ENCODE assay signal across 18 cellular contexts in the genomic region with DNA sequence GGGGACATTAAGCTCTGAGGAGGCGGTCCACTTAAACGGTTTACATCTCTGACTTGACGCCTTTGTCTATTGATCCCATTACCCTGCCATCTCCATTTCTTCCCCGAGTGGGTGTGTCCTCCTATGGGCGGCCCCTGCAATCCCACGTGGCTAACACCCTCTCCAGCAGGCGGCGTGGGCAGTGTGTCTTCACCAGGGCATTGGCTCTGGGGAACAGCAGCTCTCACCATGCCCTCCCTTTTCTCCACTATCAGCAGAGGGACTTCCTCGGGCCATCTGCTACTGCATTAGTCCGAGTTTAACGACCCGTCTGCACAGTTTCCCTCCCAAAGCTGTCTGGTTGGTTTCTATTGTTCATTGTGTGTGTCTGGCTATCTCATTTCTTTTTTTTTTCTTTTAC.
"Had no signal": no experiment of that assay in that cellular context is flagged by ENCODE, and none has a peak within 500 bp of the region (broad histone marks: within the 10 kb centered on the region; RNA-seq: fewer than 3 reads in every experiment).

No MANE protein-coding gene starts in this region.

- DNase-seq: activated B cell treated with CpG ODN at 0.5 μM for 24 hours; activated CD4-positive, alpha-beta T cell treated with anti-CD3 and anti-CD28 coated beads for 48 hours; activated CD8-positive, alpha-beta T cell treated with anti-CD3 and anti-CD28 coated beads for 36 hours; activated gamma-delta T cell treated with Interleukin-2 at 50 U/mL for 16 hours; activated naive CD8-positive, alpha-beta T cell treated with anti-CD3 and anti-CD28 coated beads, Interleukin-2, amount 50 U/mL, for 24 hours; activated T-cell treated with anti-CD3 and anti-CD28 coated beads, Interleukin-2, amount 50 U/mL, for 48 hours; erythroblast; mammary epithelial cell; mucosa of descending colon; naive thymus-derived CD4-positive, alpha-beta T cell; stimulated activated CD4-positive, alpha-beta T cell treated with anti-CD3 and anti-CD28 coated beads, Interleukin-4, amount 100 ng/mL, for 1 hour; stimulated activated naive B cell treated with anti-CD40 and anti-IgM and Interleukin-4, amounts not matched to agents 10 μg/mL and 1 μg/mL and 100 μg/mL, for 72 hours; uterus had no signal

- H3K4me3 ChIP-seq: gastroesophageal sphincter, left lung, mucosa of descending colon, tibial nerve, uterus had no signal

- H3K9ac ChIP-seq: parathyroid adenoma had no signal

- H3K27me3 Mint-ChIP-seq: activated B cell treated with CpG ODN at 0.5 μM for 24 hours; activated CD8-positive, alpha-beta T cell treated with anti-CD3 and anti-CD28 coated beads for 36 hours; activated naive CD8-positive, alpha-beta T cell treated with anti-CD3 and anti-CD28 coated beads, Interleukin-2, amount 50 U/mL, for 24 hours; dendritic cell treated with granulocyte-macrophage colony-stimulating factor and Interleukin-4, amounts not matched to agents 40 ng/mL and 50 ng/mL, for 4 days had no signal

- H3K4me3 Mint-ChIP-seq: activated B cell treated with CpG ODN at 0.5 μM for 24 hours; activated CD8-positive, alpha-beta T cell treated with anti-CD3 and anti-CD28 coated beads for 36 hours; activated naive CD8-positive, alpha-beta T cell treated with anti-CD3 and anti-CD28 coated beads, Interleukin-2, amount 50 U/mL, for 24 hours; dendritic cell treated with granulocyte-macrophage colony-stimulating factor and Interleukin-4, amounts not matched to agents 40 ng/mL and 50 ng/mL, for 4 days; stimulated activated naive B cell treated with anti-CD40 and anti-IgM and Interleukin-4, amounts not matched to agents 10 μg/mL and 1 μg/mL and 100 μg/mL, for 72 hours had no signal

- H3K27me3 ChIP-seq: gastroesophageal sphincter, left lung, tibial nerve, uterus had no signal

- H3K36me3 Mint-ChIP-seq: stimulated activated naive B cell treated with anti-CD40 and anti-IgM and Interleukin-4, amounts not matched to agents 10 μg/mL and 1 μg/mL and 100 μg/mL, for 72 hours had no signal

- H3K9me3 ChIP-seq: gastroesophageal sphincter, left lung, mucosa of descending colon, tibial nerve, uterus had no signal

- H3K27ac Mint-ChIP-seq: activated B cell treated with CpG ODN at 0.5 μM for 24 hours; activated CD8-positive, alpha-beta T cell treated with anti-CD3 and anti-CD28 coated beads for 36 hours; activated naive CD8-positive, alpha-beta T cell treated with anti-CD3 and anti-CD28 coated beads, Interleukin-2, amount 50 U/mL, for 24 hours; dendritic cell treated with granulocyte-macrophage colony-stimulating factor and Interleukin-4, amounts not matched to agents 40 ng/mL and 50 ng/mL, for 4 days; stimulated activated naive B cell treated with anti-CD40 and anti-IgM and Interleukin-4, amounts not matched to agents 10 μg/mL and 1 μg/mL and 100 μg/mL, for 72 hours had no signal

- H3K36me3 ChIP-seq: gastroesophageal sphincter, left lung, uterus had no signal

- H3K27ac ChIP-seq: gastroesophageal sphincter, left lung, parathyroid adenoma, tibial nerve, uterus had no signal

- H3K4me1 Mint-ChIP-seq: activated B cell treated with CpG ODN at 0.5 μM for 24 hours; stimulated activated naive B cell treated with anti-CD40 and anti-IgM and Interleukin-4, amounts not matched to agents 10 μg/mL and 1 μg/mL and 100 μg/mL, for 72 hours had no signal

- H3K9me3 Mint-ChIP-seq: activated B cell treated with CpG ODN at 0.5 μM for 24 hours; activated CD8-positive, alpha-beta T cell treated with anti-CD3 and anti-CD28 coated beads for 36 hours; activated naive CD8-positive, alpha-beta T cell treated with anti-CD3 and anti-CD28 coated beads, Interleukin-2, amount 50 U/mL, for 24 hours; dendritic cell treated with granulocyte-macrophage colony-stimulating factor and Interleukin-4, amounts not matched to agents 40 ng/mL and 50 ng/mL, for 4 days; stimulated activated naive B cell treated with anti-CD40 and anti-IgM and Interleukin-4, amounts not matched to agents 10 μg/mL and 1 μg/mL and 100 μg/mL, for 72 hours had no signal

- ATAC-seq: activated CD8-positive, alpha-beta T cell treated with anti-CD3 and anti-CD28 coated beads for 36 hours; activated naive CD8-positive, alpha-beta T cell treated with anti-CD3 and anti-CD28 coated beads, Interleukin-2, amount 50 U/mL, for 24 hours; gastroesophageal sphincter; left lung; mucosa of descending colon; naive thymus-derived CD4-positive, alpha-beta T cell; stimulated activated naive B cell treated with anti-CD40 and anti-IgM and Interleukin-4, amounts not matched to agents 10 μg/mL and 1 μg/mL and 100 μg/mL, for 72 hours had no signal

- H3K4me1 ChIP-seq: gastroesophageal sphincter, left lung, parathyroid adenoma, tibial nerve, uterus had no signal
